ENCODE assay signal across 19 cellular contexts in genomic region chr22:33315954-33316353, GRCh38.
A peak's percentile ranks its signal among the peaks of the same experiment; 100 is the strongest.
DNase-seq lines count a peak whose midpoint lies in the region; ATAC-seq and TF ChIP-seq lines count a peak whose summit lies in the region.
"Had no signal": no experiment of that assay in that cellular context is flagged by ENCODE, and none has a peak within 500 bp of the region (broad histone marks: within the 10 kb centered on the region; RNA-seq: fewer than 3 reads in every experiment).

No MANE protein-coding gene starts in this region.

- no peaks in the 10 kb centered on the region for H4K20me1 ChIP-seq in OCI-LY7 (ENCODE audit: insufficient read depth, low read length)

- WGBS in stomach, 5 donors: 87 to 97% (median 92%) methylated on average over 13 to 15 of the region's 15 CpGs
- 96% methylated on average over 15 of the region's 15 CpGs for WGBS in aorta, 2 donors

- no peaks in the 10 kb centered on the region for H3K9me2 ChIP-seq in OCI-LY7 (ENCODE audit: insufficient read depth, low read length)

- H3K36me3 ChIP-seq in OCI-LY7 (ENCODE audit: insufficient read depth, low read length): no peaks in the 10 kb centered on the region
- H3K36me3 ChIP-seq in stomach: peaks cover 0 to 58% (median 47%) of the 10 kb centered on the region in 4 donors
- H3K36me3 ChIP-seq in aorta (ENCODE audit: control insufficient read depth in 1 of 2, insufficient read depth in 2 of 2, low read length in 1 of 2): peaks cover 2 to 4% of the 10 kb centered on the region in 2 donors
- H3K36me3 ChIP-seq: BE2C, HAP-1 had no signal

- BruUV-seq in OCI-LY7 (replicated peaks; lab: Mats Ljungman, UMichigan): no TSS peak

- no peak for TF ChIP-seq EP300 in stomach (IDR thresholded peaks at IDR 0.05)

- peak overlapping the region; percentile 47; the same call in 1 of the 2 replicates for H2AFZ ChIP-seq in OCI-LY7 (ENCODE audit: low read length)
- H2AFZ ChIP-seq: GM23248 had no signal

- peak overlapping the region; percentile 30 for H3K4me2 ChIP-seq in OCI-LY7 (ENCODE audit: low read length)

- TF ChIP-seq CTCF in OCI-LY7 (conservative IDR thresholded peaks at IDR 0.05; ENCODE audit: low read length): no peak
- no peak for TF ChIP-seq CTCF in stomach (IDR thresholded peaks at IDR 0.05)

- peaks cover 8 to 20% (median 12%) of the 10 kb centered on the region in 3 donors for H3K4me1 Mint-ChIP-seq in naive B cell
- peaks cover 24% of the 10 kb centered on the region for H3K4me1 Mint-ChIP-seq in stimulated activated memory B cell treated with anti-CD40 and anti-IgM and Interleukin-4, amounts not matched to agents 10 μg/mL and 1 μg/mL and 100 μg/mL, for 72 hours
- H3K4me1 Mint-ChIP-seq: CD4-positive, CD25-positive, alpha-beta regulatory T cell; CD8-positive, alpha-beta memory T cell had no signal

- no peak for TF ChIP-seq POLR2A in stomach (IDR thresholded peaks at IDR 0.05)

- DNase-seq in OCI-LY7 (ENCODE audit: low spot score) (peak; percentile 77), naive B cell (no peak), NCI-H748 (lab: John Stamatoyannopoulos, UW; ENCODE audit: unreplicated experiment) (no peak), stomach (no peak), aorta (no peak)
- DNase-seq: ACHN; BE2C; C1 segment of cervical spinal cord; CD4-positive, CD25-positive, alpha-beta regulatory T cell; CD8-positive, alpha-beta memory T cell; COR-L47; DMS 273 treated with DMSO at 0.1 percent for 48 hours; DMS53; DND-41; GDM1; GM23248 had no signal

- peak overlapping the region in 2 of 6 donors; percentile 53 to 84 for H3K27ac Mint-ChIP-seq in naive B cell
- H3K27ac Mint-ChIP-seq in stimulated activated memory B cell treated with anti-CD40 and anti-IgM and Interleukin-4, amounts not matched to agents 10 μg/mL and 1 μg/mL and 100 μg/mL, for 72 hours: peak overlapping the region; percentile 17
- H3K27ac Mint-ChIP-seq: CD4-positive, CD25-positive, alpha-beta regulatory T cell; CD8-positive, alpha-beta memory T cell had no signal

- CTCF ChIA-PET in OCI-LY7 (lab: Charles Lee; ENCODE audit: unreplicated experiment): interaction anchor here (0.5 to 1.0 kb wide), 2 partner anchors 14 to 433 kb away, joined by 3 to 4 read pairs; no protein-coding TSS in a partner anchor

- ATAC-seq in naive B cell (ENCODE audit: low read depth in 2 of 2) (peak; percentile 59 to 68), aorta (ENCODE audit: low FRiP score) (no peak)
- ATAC-seq in stimulated activated memory B cell treated with anti-CD40 and anti-IgM and Interleukin-4, amounts not matched to agents 10 μg/mL and 1 μg/mL and 100 μg/mL, for 72 hours: peak; percentile 65
- ATAC-seq: GM12878 had no signal

- H3K4me3 Mint-ChIP-seq in naive B cell: peak overlapping the region in 1 of 8 donors; percentile 11
- no peak overlapping the region for H3K4me3 Mint-ChIP-seq in stimulated activated memory B cell treated with anti-CD40 and anti-IgM and Interleukin-4, amounts not matched to agents 10 μg/mL and 1 μg/mL and 100 μg/mL, for 72 hours
- H3K4me3 Mint-ChIP-seq: CD4-positive, CD25-positive, alpha-beta regulatory T cell; CD8-positive, alpha-beta memory T cell had no signal

- H3K36me3 Mint-ChIP-seq in naive B cell: peaks cover 13 to 25% of the 10 kb centered on the region in 2 donors
- H3K36me3 Mint-ChIP-seq in stimulated activated memory B cell treated with anti-CD40 and anti-IgM and Interleukin-4, amounts not matched to agents 10 μg/mL and 1 μg/mL and 100 μg/mL, for 72 hours: peaks cover 10% of the 10 kb centered on the region
- H3K36me3 Mint-ChIP-seq: CD4-positive, CD25-positive, alpha-beta regulatory T cell; CD8-positive, alpha-beta memory T cell had no signal

- H3K79me2 ChIP-seq in OCI-LY7 (ENCODE audit: insufficient read depth, low read depth, low read length): no peaks in the 10 kb centered on the region

- POLR2A ChIA-PET in OCI-LY7 (lab: Charles Lee): interaction anchor here (0.6 to 4.6 kb wide), 7 partner anchors 10 to 250 kb away, joined by 3 to 21 read pairs (median 5); no protein-coding TSS in a partner anchor

- intact Hi-C loops in OCI-LY7 (cut with micrococcal nuclease; ENCODE audit: unreplicated experiment): loop anchor here (2.0 to 5.0 kb wide), 2 partner anchors 17 to 606 kb away; partner anchors contain the start of gene LARGE1
- intact Hi-C loops in stomach (cut with DNase I; ENCODE audit: low total_unique reads): loop anchor here (10.0 kb wide), 1 partner anchor 189 kb away; no protein-coding TSS in a partner anchor
- intact Hi-C loops in aorta (cut with DNase I): no loop called here

- H3K9me3 ChIP-seq in OCI-LY7 (ENCODE audit: low read length): no peaks in the 10 kb centered on the region
- H3K9me3 ChIP-seq in stomach: no peaks in the 10 kb centered on the region
- H3K9me3 ChIP-seq in aorta (ENCODE audit: control insufficient read depth, low read length): no peaks in the 10 kb centered on the region
- H3K9me3 ChIP-seq: BE2C, HAP-1 had no signal

- no peaks in the 10 kb centered on the region for H3K27me3 Mint-ChIP-seq in naive B cell
- peaks cover 8% of the 10 kb centered on the region for H3K27me3 Mint-ChIP-seq in stimulated activated memory B cell treated with anti-CD40 and anti-IgM and Interleukin-4, amounts not matched to agents 10 μg/mL and 1 μg/mL and 100 μg/mL, for 72 hours
- H3K27me3 Mint-ChIP-seq: CD4-positive, CD25-positive, alpha-beta regulatory T cell; CD8-positive, alpha-beta memory T cell had no signal

- H3K27ac ChIP-seq in OCI-LY7 (ENCODE audit: low read depth, low read length, poor library complexity, severe bottlenecking) (peak overlapping the region; percentile 5), stomach (no peak overlapping the region), aorta (ENCODE audit: low read depth in 1 of 2, low read length in 2 of 2) (no peak overlapping the region)
- H3K27ac ChIP-seq: GM23248 had no signal

- H3K4me1 ChIP-seq in OCI-LY7 (ENCODE audit: insufficient read depth, low read length, poor library complexity, severe bottlenecking): peaks cover 46% of the 10 kb centered on the region
- H3K4me1 ChIP-seq in stomach: no peaks in the 10 kb centered on the region
- no peaks in the 10 kb centered on the region for H3K4me1 ChIP-seq in aorta (ENCODE audit: control insufficient read depth in 1 of 2, insufficient read depth in 2 of 2, low read length in 2 of 2)
- H3K4me1 ChIP-seq: BE2C, HAP-1 had no signal

- H3K4me3 ChIP-seq in OCI-LY7 (ENCODE audit: low read depth, low read length, poor library complexity, severe bottlenecking) (no peak overlapping the region), stomach (no peak overlapping the region), aorta (ENCODE audit: low read length in 2 of 2) (no peak overlapping the region)
- H3K4me3 ChIP-seq: GM12878, GM23248, HAP-1 had no signal

- H3K27me3 ChIP-seq in stomach (no peaks in the 10 kb centered on the region), aorta (ENCODE audit: control insufficient read depth in 1 of 2, insufficient read depth in 2 of 2, low read length in 1 of 2) (no peaks in the 10 kb centered on the region)
- H3K27me3 ChIP-seq: BE2C had no signal

- H3K9me3 Mint-ChIP-seq in naive B cell: no peaks in the 10 kb centered on the region
- peaks cover 2% of the 10 kb centered on the region for H3K9me3 Mint-ChIP-seq in stimulated activated memory B cell treated with anti-CD40 and anti-IgM and Interleukin-4, amounts not matched to agents 10 μg/mL and 1 μg/mL and 100 μg/mL, for 72 hours

Comparison
In these comparisons a context has a peak if more than half of its experiments do, and no peak if none do; other contexts are left out.
1. intact Hi-C loops: an anchor here in OCI-LY7 (2.0 to 5.0 kb wide) and stomach (10.0 kb wide); none called in aorta.